In genomic region chr20:37875776-37876175, GRCh38 we compare ENCODE assay signal across 8 cellular contexts.
"Had no signal": no experiment of that assay in that cellular context is flagged by ENCODE, and none has a peak within 500 bp of the region (broad histone marks: within the 10 kb centered on the region; RNA-seq: fewer than 3 reads in every experiment).

No MANE protein-coding gene starts in this region.

- ATAC-seq: GM23338, HCT116 had no signal

- H3K36me3 ChIP-seq: HAP-1 had no signal

- H3K27ac Mint-ChIP-seq: GM23338, H9, HFFc6 had no signal

- H3K4me1 ChIP-seq: HAP-1 had no signal

- H3K9me3 ChIP-seq: HAP-1 had no signal

- H3K9me3 Mint-ChIP-seq: GM23338, H9, HFFc6 had no signal

- H3K4me3 Mint-ChIP-seq: GM23338, H9, HFFc6 had no signal

- H3K4me3 ChIP-seq: GM23248, GM23338, HAP-1 had no signal

- H3K27ac ChIP-seq: GM23248 had no signal

- DNase-seq: GM23248, GOT3, H9, HCEC 1CT, HFFc6 had no signal
